In the genomic region with DNA sequence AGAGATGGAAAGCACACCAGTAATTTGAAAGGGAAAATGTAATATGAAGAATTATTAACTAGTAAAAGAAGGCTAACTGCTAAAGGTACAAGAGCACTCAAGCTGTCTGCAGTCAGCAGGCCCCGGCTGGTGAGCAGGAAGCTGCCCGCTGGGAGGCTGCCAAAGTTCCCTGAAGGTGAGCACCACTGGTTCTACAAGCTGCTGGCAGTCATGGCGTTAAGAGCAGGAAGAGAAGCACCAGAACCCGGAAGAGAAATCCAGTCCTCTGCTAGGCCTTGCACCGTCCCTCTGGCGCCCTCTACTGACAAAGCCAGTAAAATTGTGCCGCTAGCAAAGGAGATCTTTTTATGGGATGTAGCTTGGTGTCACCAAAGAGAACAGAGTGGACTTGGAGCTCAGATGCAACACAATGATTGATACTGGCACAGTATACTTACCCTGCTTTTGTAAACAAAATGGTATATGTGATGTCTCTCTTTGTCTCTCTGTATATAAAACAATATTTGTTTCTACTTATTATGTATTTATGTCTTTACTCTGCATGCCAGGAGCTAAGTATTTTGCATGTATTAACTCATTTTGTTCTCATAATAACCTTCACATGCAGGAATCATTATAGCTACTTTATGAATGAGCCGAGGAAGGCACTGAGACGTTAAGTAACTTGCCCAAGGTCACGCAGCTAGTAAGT, we compare ENCODE assay signal across 1 cellular context.
TF ChIP-seq lines count a peak whose summit lies in the region.

No MANE protein-coding gene starts in this region.

TF ChIP-seq in K562, 482 proteins besides CTCF, POLR2A, EP300 and RAD21 (continued from another document and continues in another):
- TF ChIP-seq, protein P1, sequence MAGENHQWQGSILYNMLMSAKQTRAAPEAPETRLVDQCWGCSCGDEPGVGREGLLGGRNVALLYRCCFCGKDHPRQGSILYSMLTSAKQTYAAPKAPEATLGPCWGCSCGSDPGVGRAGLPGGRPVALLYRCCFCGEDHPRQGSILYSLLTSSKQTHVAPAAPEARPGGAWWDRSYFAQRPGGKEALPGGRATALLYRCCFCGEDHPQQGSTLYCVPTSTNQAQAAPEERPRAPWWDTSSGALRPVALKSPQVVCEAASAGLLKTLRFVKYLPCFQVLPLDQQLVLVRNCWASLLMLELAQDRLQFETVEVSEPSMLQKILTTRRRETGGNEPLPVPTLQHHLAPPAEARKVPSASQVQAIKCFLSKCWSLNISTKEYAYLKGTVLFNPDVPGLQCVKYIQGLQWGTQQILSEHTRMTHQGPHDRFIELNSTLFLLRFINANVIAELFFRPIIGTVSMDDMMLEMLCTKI (IDR thresholded peaks at IDR 0.05; ENCODE audit: partially characterized antibody): no peak
- TF ChIP-seq FOXA1 (IDR thresholded peaks at IDR 0.05; ENCODE audit: borderline replicate concordance) (no peak), BRD9 (IDR thresholded peaks at IDR 0.05; ENCODE audit: low read depth, partially characterized antibody) (peak; percentile 38), ZNF174 (CRISPR knock-in tag; IDR thresholded peaks at IDR 0.05) (no peak), BRD4 (IDR thresholded peaks at IDR 0.05) (no peak), ARID2 (IDR thresholded peaks at IDR 0.05) (0 out of 2 replicates have a peak, but pooled peaks have one; percentile 26), PHF8 (IDR thresholded peaks at IDR 0.05; ENCODE audit: borderline replicate concordance, low read length) (peak; percentile 39; the same call in 1 of the 2 replicates), BDP1 (IDR thresholded peaks at IDR 0.05; ENCODE audit: insufficient read depth, insufficient read length) (no peak), XRCC4 (IDR thresholded peaks at IDR 0.05; ENCODE audit: extremely low read depth, insufficient read depth, insufficient read length) (no peak), TBP (optimal IDR thresholded peaks at IDR 0.05; ENCODE audit: low read depth, low read length) (peak; percentile 44), HMG20A (CRISPR knock-in tag; conservative IDR thresholded peaks at IDR 0.05) (no peak), SP1 (CRISPR knock-in tag; IDR thresholded peaks at IDR 0.05) (no peak), ZNF778 (CRISPR knock-in tag; IDR thresholded peaks at IDR 0.05) (no peak), NR2C2 (CRISPR knock-in tag; IDR thresholded peaks at IDR 0.05) (0 out of 2 replicates have a peak, but pooled peaks have one; percentile 59), NR2C2 (tag; IDR thresholded peaks at IDR 0.05) (peak; percentile 97), ETV1 (tag; conservative IDR thresholded peaks at IDR 0.05; ENCODE audit: low read depth) (peak; percentile 48; the same call in 1 of the 2 replicates), FOXK1 (CRISPR knock-in tag; IDR thresholded peaks at IDR 0.05; ENCODE audit: borderline replicate concordance) (no peak), ZNF644 (tag; IDR thresholded peaks at IDR 0.05; ENCODE audit: low read depth) (peak; percentile 55; the same call in 1 of the 2 replicates), ERF (CRISPR knock-in tag; IDR thresholded peaks at IDR 0.05) (no peak), ZNF583 (CRISPR knock-in tag; IDR thresholded peaks at IDR 0.05) (no peak)
- TF ChIP-seq, protein P2, sequence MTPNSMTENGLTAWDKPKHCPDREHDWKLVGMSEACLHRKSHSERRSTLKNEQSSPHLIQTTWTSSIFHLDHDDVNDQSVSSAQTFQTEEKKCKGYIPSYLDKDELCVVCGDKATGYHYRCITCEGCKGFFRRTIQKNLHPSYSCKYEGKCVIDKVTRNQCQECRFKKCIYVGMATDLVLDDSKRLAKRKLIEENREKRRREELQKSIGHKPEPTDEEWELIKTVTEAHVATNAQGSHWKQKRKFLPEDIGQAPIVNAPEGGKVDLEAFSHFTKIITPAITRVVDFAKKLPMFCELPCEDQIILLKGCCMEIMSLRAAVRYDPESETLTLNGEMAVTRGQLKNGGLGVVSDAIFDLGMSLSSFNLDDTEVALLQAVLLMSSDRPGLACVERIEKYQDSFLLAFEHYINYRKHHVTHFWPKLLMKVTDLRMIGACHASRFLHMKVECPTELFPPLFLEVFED (CRISPR knock-in tag; conservative IDR thresholded peaks at IDR 0.05): no peak
- TF ChIP-seq, protein P3, sequence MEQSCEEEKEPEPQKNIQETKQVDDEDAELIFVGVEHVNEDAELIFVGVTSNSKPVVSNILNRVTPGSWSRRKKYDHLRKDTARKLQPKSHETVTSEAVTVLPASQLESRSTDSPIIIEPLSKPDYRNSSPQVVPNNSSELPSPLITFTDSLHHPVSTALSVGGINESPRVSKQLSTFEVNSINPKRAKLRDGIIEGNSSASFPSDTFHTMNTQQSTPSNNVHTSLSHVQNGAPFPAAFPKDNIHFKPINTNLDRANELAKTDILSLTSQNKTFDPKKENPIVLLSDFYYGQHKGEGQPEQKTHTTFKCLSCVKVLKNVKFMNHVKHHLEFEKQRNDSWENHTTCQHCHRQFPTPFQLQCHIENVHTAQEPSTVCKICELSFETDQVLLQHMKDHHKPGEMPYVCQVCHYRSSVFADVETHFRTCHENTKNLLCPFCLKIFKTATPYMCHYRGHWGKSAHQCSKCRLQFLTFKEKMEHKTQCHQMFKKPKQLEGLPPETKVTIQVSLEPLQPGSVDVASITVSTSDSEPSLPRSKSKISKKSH (CRISPR knock-in tag; IDR thresholded peaks at IDR 0.05): no peak
- TF ChIP-seq, protein P4, sequence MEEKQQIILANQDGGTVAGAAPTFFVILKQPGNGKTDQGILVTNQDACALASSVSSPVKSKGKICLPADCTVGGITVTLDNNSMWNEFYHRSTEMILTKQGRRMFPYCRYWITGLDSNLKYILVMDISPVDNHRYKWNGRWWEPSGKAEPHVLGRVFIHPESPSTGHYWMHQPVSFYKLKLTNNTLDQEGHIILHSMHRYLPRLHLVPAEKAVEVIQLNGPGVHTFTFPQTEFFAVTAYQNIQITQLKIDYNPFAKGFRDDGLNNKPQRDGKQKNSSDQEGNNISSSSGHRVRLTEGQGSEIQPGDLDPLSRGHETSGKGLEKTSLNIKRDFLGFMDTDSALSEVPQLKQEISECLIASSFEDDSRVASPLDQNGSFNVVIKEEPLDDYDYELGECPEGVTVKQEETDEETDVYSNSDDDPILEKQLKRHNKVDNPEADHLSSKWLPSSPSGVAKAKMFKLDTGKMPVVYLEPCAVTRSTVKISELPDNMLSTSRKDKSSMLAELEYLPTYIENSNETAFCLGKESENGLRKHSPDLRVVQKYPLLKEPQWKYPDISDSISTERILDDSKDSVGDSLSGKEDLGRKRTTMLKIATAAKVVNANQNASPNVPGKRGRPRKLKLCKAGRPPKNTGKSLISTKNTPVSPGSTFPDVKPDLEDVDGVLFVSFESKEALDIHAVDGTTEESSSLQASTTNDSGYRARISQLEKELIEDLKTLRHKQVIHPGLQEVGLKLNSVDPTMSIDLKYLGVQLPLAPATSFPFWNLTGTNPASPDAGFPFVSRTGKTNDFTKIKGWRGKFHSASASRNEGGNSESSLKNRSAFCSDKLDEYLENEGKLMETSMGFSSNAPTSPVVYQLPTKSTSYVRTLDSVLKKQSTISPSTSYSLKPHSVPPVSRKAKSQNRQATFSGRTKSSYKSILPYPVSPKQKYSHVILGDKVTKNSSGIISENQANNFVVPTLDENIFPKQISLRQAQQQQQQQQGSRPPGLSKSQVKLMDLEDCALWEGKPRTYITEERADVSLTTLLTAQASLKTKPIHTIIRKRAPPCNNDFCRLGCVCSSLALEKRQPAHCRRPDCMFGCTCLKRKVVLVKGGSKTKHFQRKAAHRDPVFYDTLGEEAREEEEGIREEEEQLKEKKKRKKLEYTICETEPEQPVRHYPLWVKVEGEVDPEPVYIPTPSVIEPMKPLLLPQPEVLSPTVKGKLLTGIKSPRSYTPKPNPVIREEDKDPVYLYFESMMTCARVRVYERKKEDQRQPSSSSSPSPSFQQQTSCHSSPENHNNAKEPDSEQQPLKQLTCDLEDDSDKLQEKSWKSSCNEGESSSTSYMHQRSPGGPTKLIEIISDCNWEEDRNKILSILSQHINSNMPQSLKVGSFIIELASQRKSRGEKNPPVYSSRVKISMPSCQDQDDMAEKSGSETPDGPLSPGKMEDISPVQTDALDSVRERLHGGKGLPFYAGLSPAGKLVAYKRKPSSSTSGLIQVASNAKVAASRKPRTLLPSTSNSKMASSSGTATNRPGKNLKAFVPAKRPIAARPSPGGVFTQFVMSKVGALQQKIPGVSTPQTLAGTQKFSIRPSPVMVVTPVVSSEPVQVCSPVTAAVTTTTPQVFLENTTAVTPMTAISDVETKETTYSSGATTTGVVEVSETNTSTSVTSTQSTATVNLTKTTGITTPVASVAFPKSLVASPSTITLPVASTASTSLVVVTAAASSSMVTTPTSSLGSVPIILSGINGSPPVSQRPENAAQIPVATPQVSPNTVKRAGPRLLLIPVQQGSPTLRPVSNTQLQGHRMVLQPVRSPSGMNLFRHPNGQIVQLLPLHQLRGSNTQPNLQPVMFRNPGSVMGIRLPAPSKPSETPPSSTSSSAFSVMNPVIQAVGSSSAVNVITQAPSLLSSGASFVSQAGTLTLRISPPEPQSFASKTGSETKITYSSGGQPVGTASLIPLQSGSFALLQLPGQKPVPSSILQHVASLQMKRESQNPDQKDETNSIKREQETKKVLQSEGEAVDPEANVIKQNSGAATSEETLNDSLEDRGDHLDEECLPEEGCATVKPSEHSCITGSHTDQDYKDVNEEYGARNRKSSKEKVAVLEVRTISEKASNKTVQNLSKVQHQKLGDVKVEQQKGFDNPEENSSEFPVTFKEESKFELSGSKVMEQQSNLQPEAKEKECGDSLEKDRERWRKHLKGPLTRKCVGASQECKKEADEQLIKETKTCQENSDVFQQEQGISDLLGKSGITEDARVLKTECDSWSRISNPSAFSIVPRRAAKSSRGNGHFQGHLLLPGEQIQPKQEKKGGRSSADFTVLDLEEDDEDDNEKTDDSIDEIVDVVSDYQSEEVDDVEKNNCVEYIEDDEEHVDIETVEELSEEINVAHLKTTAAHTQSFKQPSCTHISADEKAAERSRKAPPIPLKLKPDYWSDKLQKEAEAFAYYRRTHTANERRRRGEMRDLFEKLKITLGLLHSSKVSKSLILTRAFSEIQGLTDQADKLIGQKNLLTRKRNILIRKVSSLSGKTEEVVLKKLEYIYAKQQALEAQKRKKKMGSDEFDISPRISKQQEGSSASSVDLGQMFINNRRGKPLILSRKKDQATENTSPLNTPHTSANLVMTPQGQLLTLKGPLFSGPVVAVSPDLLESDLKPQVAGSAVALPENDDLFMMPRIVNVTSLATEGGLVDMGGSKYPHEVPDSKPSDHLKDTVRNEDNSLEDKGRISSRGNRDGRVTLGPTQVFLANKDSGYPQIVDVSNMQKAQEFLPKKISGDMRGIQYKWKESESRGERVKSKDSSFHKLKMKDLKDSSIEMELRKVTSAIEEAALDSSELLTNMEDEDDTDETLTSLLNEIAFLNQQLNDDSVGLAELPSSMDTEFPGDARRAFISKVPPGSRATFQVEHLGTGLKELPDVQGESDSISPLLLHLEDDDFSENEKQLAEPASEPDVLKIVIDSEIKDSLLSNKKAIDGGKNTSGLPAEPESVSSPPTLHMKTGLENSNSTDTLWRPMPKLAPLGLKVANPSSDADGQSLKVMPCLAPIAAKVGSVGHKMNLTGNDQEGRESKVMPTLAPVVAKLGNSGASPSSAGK (IDR thresholded peaks at IDR 0.05): peak; percentile 2; the same call in 1 of the 2 replicates
- TF ChIP-seq, protein P5, sequence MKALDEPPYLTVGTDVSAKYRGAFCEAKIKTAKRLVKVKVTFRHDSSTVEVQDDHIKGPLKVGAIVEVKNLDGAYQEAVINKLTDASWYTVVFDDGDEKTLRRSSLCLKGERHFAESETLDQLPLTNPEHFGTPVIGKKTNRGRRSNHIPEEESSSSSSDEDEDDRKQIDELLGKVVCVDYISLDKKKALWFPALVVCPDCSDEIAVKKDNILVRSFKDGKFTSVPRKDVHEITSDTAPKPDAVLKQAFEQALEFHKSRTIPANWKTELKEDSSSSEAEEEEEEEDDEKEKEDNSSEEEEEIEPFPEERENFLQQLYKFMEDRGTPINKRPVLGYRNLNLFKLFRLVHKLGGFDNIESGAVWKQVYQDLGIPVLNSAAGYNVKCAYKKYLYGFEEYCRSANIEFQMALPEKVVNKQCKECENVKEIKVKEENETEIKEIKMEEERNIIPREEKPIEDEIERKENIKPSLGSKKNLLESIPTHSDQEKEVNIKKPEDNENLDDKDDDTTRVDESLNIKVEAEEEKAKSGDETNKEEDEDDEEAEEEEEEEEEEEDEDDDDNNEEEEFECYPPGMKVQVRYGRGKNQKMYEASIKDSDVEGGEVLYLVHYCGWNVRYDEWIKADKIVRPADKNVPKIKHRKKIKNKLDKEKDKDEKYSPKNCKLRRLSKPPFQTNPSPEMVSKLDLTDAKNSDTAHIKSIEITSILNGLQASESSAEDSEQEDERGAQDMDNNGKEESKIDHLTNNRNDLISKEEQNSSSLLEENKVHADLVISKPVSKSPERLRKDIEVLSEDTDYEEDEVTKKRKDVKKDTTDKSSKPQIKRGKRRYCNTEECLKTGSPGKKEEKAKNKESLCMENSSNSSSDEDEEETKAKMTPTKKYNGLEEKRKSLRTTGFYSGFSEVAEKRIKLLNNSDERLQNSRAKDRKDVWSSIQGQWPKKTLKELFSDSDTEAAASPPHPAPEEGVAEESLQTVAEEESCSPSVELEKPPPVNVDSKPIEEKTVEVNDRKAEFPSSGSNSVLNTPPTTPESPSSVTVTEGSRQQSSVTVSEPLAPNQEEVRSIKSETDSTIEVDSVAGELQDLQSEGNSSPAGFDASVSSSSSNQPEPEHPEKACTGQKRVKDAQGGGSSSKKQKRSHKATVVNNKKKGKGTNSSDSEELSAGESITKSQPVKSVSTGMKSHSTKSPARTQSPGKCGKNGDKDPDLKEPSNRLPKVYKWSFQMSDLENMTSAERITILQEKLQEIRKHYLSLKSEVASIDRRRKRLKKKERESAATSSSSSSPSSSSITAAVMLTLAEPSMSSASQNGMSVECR (CRISPR knock-in tag; IDR thresholded peaks at IDR 0.05): no peak
- TF ChIP-seq, protein P6, sequence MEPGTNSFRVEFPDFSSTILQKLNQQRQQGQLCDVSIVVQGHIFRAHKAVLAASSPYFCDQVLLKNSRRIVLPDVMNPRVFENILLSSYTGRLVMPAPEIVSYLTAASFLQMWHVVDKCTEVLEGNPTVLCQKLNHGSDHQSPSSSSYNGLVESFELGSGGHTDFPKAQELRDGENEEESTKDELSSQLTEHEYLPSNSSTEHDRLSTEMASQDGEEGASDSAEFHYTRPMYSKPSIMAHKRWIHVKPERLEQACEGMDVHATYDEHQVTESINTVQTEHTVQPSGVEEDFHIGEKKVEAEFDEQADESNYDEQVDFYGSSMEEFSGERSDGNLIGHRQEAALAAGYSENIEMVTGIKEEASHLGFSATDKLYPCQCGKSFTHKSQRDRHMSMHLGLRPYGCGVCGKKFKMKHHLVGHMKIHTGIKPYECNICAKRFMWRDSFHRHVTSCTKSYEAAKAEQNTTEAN (CRISPR knock-in tag; IDR thresholded peaks at IDR 0.05): no peak
- TF ChIP-seq, protein P7, sequence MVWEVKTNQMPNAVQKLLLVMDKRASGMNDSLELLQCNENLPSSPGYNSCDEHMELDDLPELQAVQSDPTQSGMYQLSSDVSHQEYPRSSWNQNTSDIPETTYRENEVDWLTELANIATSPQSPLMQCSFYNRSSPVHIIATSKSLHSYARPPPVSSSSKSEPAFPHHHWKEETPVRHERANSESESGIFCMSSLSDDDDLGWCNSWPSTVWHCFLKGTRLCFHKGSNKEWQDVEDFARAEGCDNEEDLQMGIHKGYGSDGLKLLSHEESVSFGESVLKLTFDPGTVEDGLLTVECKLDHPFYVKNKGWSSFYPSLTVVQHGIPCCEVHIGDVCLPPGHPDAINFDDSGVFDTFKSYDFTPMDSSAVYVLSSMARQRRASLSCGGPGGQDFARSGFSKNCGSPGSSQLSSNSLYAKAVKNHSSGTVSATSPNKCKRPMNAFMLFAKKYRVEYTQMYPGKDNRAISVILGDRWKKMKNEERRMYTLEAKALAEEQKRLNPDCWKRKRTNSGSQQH (CRISPR knock-in tag; IDR thresholded peaks at IDR 0.05): no peak
- TF ChIP-seq, protein P8, sequence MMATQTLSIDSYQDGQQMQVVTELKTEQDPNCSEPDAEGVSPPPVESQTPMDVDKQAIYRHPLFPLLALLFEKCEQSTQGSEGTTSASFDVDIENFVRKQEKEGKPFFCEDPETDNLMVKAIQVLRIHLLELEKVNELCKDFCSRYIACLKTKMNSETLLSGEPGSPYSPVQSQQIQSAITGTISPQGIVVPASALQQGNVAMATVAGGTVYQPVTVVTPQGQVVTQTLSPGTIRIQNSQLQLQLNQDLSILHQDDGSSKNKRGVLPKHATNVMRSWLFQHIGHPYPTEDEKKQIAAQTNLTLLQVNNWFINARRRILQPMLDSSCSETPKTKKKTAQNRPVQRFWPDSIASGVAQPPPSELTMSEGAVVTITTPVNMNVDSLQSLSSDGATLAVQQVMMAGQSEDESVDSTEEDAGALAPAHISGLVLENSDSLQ (IDR thresholded peaks at IDR 0.05): no peak; the same call in 1 of the 2 replicates
